8 cellular contexts compared by ENCODE assay signal in genomic region chr1:203504400-203505250, GRCh38. TPM values are rescaled to one million over a fixed set of nuclear protein-coding genes. Genes with fewer than 3 reads are reported as not detected.
DNase-seq lines count a peak whose midpoint lies in the region; ATAC-seq lines count a peak whose summit lies in the region.

No MANE protein-coding gene starts in this region.

- no peak overlapping the region for H3K4me3 ChIP-seq in HAP-1

- intact Hi-C loops in left colon (cut with DNase I, micrococcal nuclease), result loop anchor here (2.0 to 10.0 kb wide), 3 partner anchors 120 to 198 kb away; partner anchors contain the start of gene ATP2B4 (in 1 of the 2)

- no peaks in the 10 kb centered on the region for H3K27me3 ChIP-seq in HAP-1 (ENCODE audit: low read depth)

- no peaks in the 10 kb centered on the region; the same call in 1 of the 2 replicates for H3K4me1 ChIP-seq in HAP-1

- H3K9me3 ChIP-seq in HAP-1, result no peaks in the 10 kb centered on the region

- no peaks in the 10 kb centered on the region for H3K36me3 ChIP-seq in HAP-1 (replicated peaks)

- ATAC-seq in left colon (peak; percentile 87), GM19395 (IDR thresholded peaks at IDR 0.05; ENCODE audit: unreplicated experiment) (no peak)

- in situ Hi-C loops in HAP-1 (cut with MboI; ENCODE audit: low sequenced_read_pairs), result loop anchor here (5.0 to 25.0 kb wide), 2 partner anchors 198 to 633 kb away; no protein-coding TSS in a partner anchor

- peak; percentile 88 for DNase-seq in AG08396 (ENCODE audit: low spot score)
- peak; percentile 64 to 89 for DNase-seq in HAP-1 (ENCODE audit: low spot score in 2 of 2)
- peak; percentile 52 for DNase-seq in NCI-H510A (lab: John Stamatoyannopoulos, UW)
- peak; percentile 68 to 75 for DNase-seq in activated CD4-positive, alpha-beta T cell treated with anti-CD3 and anti-CD28 coated beads for 24 hours (ENCODE audit: low read depth in 2 of 2)
- DNase-seq in cerebellar nuclear complex (lab: John Stamatoyannopoulos, UW), result peak; percentile 11 to 71
- DNase-seq in left colon, result peak; percentile 72 to 91
- DNase-seq in stimulated activated CD4-positive, alpha-beta T cell treated with anti-CD3 and anti-CD28 coated beads, Interleukin-2, amount 100 ng/mL, for 4 hours (ENCODE audit: low read depth), result peak; percentile 64

RNA-seq across cellular contexts. Expression of gene OPTC, which starts 10.7 kb away (rescaled TPM):
- not detected for total RNA-seq in left colon

RNA-seq across cellular contexts. Expression of gene PRELP, which starts 29.0 kb away (rescaled TPM):
- total RNA-seq in left colon, result 10 to 100 TPM in 1 of 2 donors, 1 to 10 TPM in 1; 6.6 to 19.7 TPM
